1 cellular context compared by ENCODE assay signal in the genomic region with DNA sequence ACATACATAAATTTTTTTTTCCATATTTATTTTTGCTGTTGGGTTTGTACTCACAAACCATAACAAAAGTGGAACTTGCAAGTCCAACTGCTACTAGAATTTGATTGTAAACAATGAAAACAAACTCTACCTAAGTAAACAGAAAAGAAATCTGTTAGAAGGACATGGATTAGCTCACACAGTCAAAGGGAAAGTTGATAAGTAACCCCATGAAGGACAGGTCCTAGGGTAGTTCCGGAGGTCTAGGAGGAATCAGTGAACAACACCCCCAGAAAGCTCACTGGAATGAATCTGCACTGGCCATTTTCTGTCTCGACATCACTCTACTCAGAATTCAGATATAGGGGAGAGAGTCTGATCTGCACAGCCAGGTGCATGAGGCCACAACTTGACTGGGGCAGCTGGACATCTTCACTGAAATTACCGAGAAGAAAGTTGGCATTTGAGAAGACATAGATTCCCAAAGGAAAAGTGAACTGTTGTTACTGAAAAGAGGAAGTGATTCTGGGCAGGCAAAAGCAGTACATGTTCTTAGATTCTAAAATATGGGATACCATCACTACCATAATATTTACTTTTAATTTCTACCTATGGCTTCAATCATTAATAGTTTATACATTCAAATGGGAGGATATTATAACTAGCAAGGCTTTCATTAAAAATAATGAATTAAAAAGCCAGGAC.
A peak's percentile ranks its signal among the peaks of the same experiment; 100 is the strongest.
TF ChIP-seq lines count a peak whose summit lies in the region.

No MANE protein-coding gene starts in this region.

TF ChIP-seq in HepG2, 621 proteins besides CTCF, POLR2A, EP300 and RAD21 (continued from another document):
- TF ChIP-seq, protein P1, sequence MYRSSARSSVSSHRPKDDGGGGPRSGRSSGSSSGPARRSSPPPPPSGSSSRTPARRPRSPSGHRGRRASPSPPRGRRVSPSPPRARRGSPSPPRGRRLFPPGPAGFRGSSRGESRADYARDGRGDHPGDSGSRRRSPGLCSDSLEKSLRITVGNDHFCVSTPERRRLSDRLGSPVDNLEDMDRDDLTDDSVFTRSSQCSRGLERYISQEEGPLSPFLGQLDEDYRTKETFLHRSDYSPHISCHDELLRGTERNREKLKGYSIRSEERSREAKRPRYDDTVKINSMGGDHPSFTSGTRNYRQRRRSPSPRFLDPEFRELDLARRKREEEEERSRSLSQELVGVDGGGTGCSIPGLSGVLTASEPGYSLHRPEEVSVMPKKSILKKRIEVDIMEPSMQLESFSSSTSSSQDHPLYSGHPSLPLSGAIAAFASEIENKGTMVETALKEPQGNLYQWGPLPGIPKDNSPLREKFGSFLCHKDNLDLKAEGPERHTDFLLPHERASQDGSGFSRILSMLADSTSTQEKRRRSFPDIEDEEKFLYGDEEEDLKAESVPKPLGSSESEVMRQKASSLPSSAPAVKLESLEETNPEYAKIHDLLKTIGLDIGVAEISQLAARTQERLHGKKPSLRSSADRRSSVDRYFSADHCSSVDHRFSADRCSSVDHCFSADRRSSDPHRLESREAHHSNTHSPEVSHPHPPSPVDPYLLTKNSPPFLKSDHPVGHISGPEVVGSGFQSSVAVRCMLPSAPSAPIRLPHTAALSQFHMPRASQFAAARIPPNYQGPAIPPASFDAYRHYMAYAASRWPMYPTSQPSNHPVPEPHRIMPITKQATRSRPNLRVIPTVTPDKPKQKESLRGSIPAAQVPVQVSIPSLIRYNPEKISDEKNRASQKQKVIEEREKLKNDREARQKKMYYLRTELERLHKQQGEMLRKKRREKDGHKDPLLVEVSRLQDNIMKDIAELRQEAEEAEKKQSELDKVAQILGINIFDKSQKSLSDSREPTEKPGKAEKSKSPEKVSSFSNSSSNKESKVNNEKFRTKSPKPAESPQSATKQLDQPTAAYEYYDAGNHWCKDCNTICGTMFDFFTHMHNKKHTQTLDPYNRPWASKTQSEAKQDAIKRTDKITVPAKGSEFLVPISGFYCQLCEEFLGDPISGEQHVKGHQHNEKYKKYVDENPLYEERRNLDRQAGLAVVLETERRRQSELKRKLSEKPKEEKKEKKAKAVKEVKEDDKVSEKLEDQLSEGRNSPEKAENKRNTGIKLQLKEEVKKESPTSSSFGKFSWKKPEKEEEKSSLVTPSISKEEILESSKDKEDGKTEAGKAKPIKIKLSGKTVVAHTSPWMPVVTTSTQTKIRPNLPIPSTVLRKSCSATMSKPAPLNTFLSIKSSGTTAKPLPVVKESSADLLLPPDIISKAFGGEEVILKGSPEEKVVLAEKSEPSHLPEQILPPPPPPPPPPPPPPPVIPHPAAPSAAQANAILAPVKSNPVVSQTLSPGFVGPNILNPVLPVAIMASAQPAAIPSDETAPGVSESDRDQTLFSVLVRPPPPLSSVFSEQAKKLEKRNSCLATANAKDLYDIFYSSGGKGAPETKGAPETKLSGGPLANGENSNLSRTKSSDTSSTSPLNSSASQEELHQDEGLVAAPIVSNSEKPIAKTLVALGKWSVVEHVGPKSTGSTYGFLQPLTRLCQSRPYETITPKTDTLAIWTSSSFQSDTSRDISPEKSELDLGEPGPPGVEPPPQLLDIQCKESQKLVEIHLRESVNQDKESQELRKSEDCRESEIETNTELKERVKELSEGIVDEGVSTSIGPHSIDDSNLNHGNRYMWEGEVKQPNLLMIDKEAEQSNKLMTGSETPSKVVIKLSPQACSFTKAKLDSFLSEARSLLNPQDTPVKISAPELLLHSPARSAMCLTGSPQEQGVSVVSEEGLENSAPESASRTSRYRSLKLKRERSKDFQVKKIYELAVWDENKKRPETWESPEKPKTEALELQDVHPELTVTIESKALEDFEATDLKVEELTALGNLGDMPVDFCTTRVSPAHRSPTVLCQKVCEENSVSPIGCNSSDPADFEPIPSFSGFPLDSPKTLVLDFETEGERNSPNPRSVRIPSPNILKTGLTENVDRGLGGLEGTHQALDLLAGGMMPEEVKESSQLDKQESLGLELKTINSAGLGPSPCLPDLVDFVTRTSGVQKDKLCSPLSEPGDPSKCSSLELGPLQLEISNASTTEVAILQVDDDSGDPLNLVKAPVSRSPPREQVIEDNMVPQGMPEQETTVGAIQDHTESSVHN (CRISPR knock-in tag; IDR thresholded peaks at IDR 0.05), result no peak
- no peak for TF ChIP-seq POGZ (CRISPR knock-in tag; IDR thresholded peaks at IDR 0.05)
- TF ChIP-seq ZNF549 (CRISPR knock-in tag; IDR thresholded peaks at IDR 0.05), result no peak
- no peak for TF ChIP-seq TAF15 (IDR thresholded peaks at IDR 0.05; ENCODE audit: low read depth, low read length, poor library complexity, severe bottlenecking)
- TF ChIP-seq, protein P2, sequence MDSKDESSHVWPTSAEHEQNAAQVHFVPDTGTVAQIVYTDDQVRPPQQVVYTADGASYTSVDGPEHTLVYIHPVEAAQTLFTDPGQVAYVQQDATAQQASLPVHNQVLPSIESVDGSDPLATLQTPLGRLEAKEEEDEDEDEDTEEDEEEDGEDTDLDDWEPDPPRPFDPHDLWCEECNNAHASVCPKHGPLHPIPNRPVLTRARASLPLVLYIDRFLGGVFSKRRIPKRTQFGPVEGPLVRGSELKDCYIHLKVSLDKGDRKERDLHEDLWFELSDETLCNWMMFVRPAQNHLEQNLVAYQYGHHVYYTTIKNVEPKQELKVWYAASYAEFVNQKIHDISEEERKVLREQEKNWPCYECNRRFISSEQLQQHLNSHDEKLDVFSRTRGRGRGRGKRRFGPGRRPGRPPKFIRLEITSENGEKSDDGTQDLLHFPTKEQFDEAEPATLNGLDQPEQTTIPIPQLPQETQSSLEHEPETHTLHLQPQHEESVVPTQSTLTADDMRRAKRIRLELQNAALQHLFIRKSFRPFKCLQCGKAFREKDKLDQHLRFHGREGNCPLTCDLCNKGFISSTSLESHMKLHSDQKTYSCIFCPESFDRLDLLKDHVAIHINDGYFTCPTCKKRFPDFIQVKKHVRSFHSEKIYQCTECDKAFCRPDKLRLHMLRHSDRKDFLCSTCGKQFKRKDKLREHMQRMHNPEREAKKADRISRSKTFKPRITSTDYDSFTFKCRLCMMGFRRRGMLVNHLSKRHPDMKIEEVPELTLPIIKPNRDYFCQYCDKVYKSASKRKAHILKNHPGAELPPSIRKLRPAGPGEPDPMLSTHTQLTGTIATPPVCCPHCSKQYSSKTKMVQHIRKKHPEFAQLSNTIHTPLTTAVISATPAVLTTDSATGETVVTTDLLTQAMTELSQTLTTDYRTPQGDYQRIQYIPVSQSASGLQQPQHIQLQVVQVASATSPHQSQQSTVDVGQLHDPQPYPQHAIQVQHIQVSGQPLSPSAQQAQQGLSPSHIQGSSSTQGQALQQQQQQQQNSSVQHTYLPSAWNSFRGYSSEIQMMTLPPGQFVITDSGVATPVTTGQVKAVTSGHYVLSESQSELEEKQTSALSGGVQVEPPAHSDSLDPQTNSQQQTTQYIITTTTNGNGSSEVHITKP (CRISPR knock-in tag; IDR thresholded peaks at IDR 0.05; ENCODE audit: low read depth), result no peak
- TF ChIP-seq KDM5B (CRISPR knock-in tag; IDR thresholded peaks at IDR 0.05; ENCODE audit: borderline replicate concordance), result no peak
- TF ChIP-seq ZNF234 (CRISPR knock-in tag; conservative IDR thresholded peaks at IDR 0.05), result no peak
- TF ChIP-seq MAFG (CRISPR knock-in tag; IDR thresholded peaks at IDR 0.05), result no peak
- peak; percentile 70; the same call in 1 of the 2 replicates for TF ChIP-seq MIXL1 (CRISPR knock-in tag; IDR thresholded peaks at IDR 0.05)
- TF ChIP-seq NR2C2 (CRISPR knock-in tag; IDR thresholded peaks at IDR 0.05; ENCODE audit: borderline replicate concordance), result no peak
- no peak for TF ChIP-seq ZNF790 (CRISPR knock-in tag; IDR thresholded peaks at IDR 0.05; ENCODE audit: borderline replicate concordance)
- TF ChIP-seq, protein P3, sequence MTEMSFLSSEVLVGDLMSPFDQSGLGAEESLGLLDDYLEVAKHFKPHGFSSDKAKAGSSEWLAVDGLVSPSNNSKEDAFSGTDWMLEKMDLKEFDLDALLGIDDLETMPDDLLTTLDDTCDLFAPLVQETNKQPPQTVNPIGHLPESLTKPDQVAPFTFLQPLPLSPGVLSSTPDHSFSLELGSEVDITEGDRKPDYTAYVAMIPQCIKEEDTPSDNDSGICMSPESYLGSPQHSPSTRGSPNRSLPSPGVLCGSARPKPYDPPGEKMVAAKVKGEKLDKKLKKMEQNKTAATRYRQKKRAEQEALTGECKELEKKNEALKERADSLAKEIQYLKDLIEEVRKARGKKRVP (CRISPR knock-in tag; IDR thresholded peaks at IDR 0.05), result no peak
- TF ChIP-seq, protein P4, sequence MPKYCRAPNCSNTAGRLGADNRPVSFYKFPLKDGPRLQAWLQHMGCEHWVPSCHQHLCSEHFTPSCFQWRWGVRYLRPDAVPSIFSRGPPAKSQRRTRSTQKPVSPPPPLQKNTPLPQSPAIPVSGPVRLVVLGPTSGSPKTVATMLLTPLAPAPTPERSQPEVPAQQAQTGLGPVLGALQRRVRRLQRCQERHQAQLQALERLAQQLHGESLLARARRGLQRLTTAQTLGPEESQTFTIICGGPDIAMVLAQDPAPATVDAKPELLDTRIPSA (CRISPR knock-in tag; IDR thresholded peaks at IDR 0.05; ENCODE audit: borderline replicate concordance), result no peak
- TF ChIP-seq ZNF317 (CRISPR knock-in tag; IDR thresholded peaks at IDR 0.05), result no peak
